ENCODE assay signal across 20 cellular contexts in genomic region chr16:26802440-26802839, GRCh38.
"Had no signal": no experiment of that assay in that cellular context is flagged by ENCODE, and none has a peak within 500 bp of the region (broad histone marks: within the 10 kb centered on the region; RNA-seq: fewer than 3 reads in every experiment).

No MANE protein-coding gene starts in this region.

- DNase-seq: IMR-90; Kasumi-1; MM.1S; NCI-H1092 treated with DMSO at 0.1 percent for 48 hours; NCI-H1436; NCI-H187; NCI-H2029; NCI-H2081 treated with DMSO at 0.1 percent for 48 hours; NCI-H2171; NCI-H226; NCI-H446; NCI-H510A; NCI-H524 treated with DMSO at 0.1 percent for 48 hours; NCI-H69; NCI-H774; NK-92 treated with Interleukin-12 subunit alpha and Interleukin-12 subunit beta, amount 100 ng/mL, for 24 hours; PC-3; SHP77 had no signal

- ATAC-seq: Panc1, PC-3, SK-N-SH treated with all-trans-retinoic acid at 6 μM for 48 hours had no signal
